ENCODE assay signal across 1 cellular context in the genomic region with DNA sequence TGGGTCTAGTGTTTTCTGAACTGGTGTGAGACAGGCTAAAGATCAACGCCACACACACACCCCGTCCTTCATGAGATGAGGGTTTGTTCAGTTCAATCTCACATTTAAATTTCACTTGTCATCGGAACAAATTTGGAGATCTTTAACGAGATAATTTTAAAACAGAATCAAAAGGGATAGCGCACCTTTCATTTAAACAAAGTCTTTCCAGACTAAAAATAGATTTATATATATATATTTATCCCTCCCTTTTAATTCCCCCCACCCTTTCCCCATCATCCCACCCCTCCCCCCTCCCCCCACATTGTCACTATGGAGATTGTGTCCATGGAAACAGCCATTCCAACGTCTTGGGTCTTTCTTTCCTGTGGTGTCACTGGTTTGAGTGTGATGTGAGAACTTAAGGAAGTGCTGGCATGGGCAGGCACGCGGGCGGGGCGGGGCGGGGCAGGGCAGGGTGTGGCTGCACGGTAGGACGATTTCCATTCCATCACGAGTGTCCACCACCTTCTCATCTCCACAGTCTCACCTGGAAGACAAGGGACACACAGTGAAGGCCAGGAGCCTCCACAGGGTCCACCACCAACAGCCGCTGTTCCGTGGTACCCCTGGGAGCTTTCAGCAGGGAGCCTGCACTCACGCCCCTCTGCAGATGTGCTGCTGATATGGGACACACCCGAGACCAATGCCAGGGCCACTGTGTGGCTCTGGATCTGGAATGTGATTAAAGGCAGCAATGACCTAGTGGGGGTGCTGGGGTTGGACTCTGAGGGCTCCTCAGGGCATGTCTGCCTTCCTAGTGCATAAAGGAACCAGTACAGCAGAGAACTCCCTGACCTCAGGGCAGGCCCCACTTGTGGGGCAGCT.
TF ChIP-seq lines count a peak whose summit lies in the region.

No MANE protein-coding gene starts in this region.

TF ChIP-seq in endothelial cell of umbilical vein, 7 proteins besides CTCF, POLR2A, EP300 and RAD21 (continued from another document):
- no peak for TF ChIP-seq JUN (IDR thresholded peaks at IDR 0.05; ENCODE audit: borderline replicate concordance, insufficient read depth, insufficient read length, low read depth)
